ENCODE assay signal across 30 cellular contexts in genomic region chr12:131695968-131696367, GRCh38.
"Had no signal": no experiment of that assay in that cellular context is flagged by ENCODE, and none has a peak within 500 bp of the region (broad histone marks: within the 10 kb centered on the region; RNA-seq: fewer than 3 reads in every experiment).

No MANE protein-coding gene starts in this region.

- H3K27me3 ChIP-seq: adrenal gland, ascending aorta, cardiac muscle cell had no signal

- H3K36me3 ChIP-seq: adrenal gland, ascending aorta, cardiac muscle cell had no signal

- H3K4me1 ChIP-seq: adrenal gland, ascending aorta had no signal

- H3K9me3 ChIP-seq: adrenal gland, ascending aorta had no signal

- DNase-seq: activated B cell treated with CpG ODN at 0.5 μM for 24 hours; activated CD4-positive, alpha-beta memory T cell treated with anti-CD3 and anti-CD28 coated beads for 36 hours; activated CD4-positive, alpha-beta T cell treated with anti-CD3 and anti-CD28 coated beads for 4 hours; activated CD4-positive, alpha-beta T cell treated with anti-CD3 and anti-CD28 coated beads, Interleukin-2, amount 10 ng/mL, durations not matched to agents 24 days and 14 days; activated CD4-positive, alpha-beta T cell treated with anti-CD3 and anti-CD28 coated beads, Interleukin-2, amount 50 U/mL, for 1 hour; activated CD4-positive, alpha-beta T cell treated with anti-CD3 and anti-CD28 coated beads, Interleukin-2, amount 50 U/mL, for 4 hours; activated CD4-positive, CD25-positive, alpha-beta regulatory T cell treated with anti-CD3 and anti-CD28 coated beads, Interleukin-2, amount 50 U/mL, for 72 hours; activated CD8-positive, alpha-beta memory T cell treated with anti-CD3 and anti-CD28 coated beads, Interleukin-2, amount 10 ng/mL, durations not matched to agents 7 days and 5 days; activated CD8-positive, alpha-beta T cell treated with anti-CD3 and anti-CD28 coated beads for 36 hours; activated gamma-delta T cell treated with Interleukin-2 at 50 U/mL for 16 hours; activated naive CD4-positive, alpha-beta T cell; activated naive CD4-positive, alpha-beta T cell treated with anti-CD3 and anti-CD28 coated beads for 36 hours; activated naive CD4-positive, alpha-beta T cell treated with anti-CD3 and anti-CD28 coated beads, Interleukin-2, amount 50 U/mL, for 16 hours; activated naive CD8-positive, alpha-beta T cell treated with anti-CD3 and anti-CD28 coated beads for 36 hours; activated T-cell treated with anti-CD3 and anti-CD28 coated beads for 4 hours; activated T-cell treated with anti-CD3 and anti-CD28 coated beads, Interleukin-2, amount 50 U/mL, for 1 hour; activated T-cell treated with anti-CD3 and anti-CD28 coated beads, Interleukin-2, amount 50 U/mL, for 4 hours; activated T-cell treated with anti-CD3 and anti-CD28 coated beads, Interleukin-2, amount 50 U/mL, for 72 hours; amniotic stem cell; anterior cingulate cortex; caudate nucleus; cerebellar nuclear complex; T-helper 1 cell; T-helper 2 cell; T-helper 9 cell had no signal

- FAIRE-seq: TTC549 had no signal

- H3K4me3 ChIP-seq: adrenal gland, ascending aorta, cardiac muscle cell had no signal

- H3K27ac ChIP-seq: adrenal gland, ascending aorta, cardiac muscle cell, VCaP had no signal
